ENCODE assay signal across 8 cellular contexts in the genomic region with DNA sequence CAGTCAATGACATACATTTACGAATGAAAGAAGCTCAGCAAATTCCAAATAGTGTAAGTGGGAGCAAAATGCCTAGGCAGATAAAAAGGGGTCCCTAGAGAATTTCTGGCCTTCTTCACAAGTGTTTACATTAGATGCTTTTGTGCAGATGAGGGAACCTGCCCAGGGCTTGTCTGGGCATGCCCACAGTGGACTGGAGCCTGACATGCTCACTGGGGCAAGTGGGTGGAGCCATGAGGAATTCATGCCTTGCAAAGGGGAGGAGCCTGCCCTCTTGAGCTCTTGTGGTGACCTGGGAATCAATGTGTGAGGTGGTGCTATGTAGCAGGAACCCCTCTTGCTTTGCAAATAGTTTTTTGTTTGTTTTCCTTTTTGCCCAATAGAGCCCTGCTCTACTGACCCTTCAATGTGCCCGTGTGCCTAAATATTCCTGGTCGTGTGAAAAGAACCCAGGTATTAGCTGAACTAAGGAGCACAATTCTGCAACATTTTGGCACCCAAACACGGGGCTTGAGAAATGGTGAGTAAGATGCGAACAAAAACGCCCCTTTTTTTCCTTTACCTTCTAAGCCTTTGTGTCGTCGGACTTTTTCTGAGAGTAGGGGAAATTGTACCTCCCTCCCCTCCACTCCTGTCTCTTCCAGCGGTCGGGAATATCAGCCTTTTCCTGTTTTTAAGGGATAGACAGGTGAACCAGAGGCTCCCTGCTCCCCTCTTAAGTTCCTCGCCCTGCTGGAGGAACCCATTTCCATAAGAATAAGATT.
A peak's percentile ranks its signal among the peaks of the same experiment; 100 is the strongest.
DNase-seq lines count a peak whose midpoint lies in the region; ATAC-seq lines count a peak whose summit lies in the region.

No MANE protein-coding gene starts in this region.

- intact Hi-C loops in left ventricle myocardium superior (cut with micrococcal nuclease) (no loop called here), right cardiac atrium (cut with DNase I) (no loop called here)

- no peak overlapping the region for H3K4me3 ChIP-seq in right cardiac atrium (ENCODE audit: low read length)

- no peak overlapping the region for H3K4me3 Mint-ChIP-seq in effector memory CD8-positive, alpha-beta T cell

- ATAC-seq in left ventricle myocardium superior (no peak), right cardiac atrium (no peak), HG02642 (IDR thresholded peaks at IDR 0.05; ENCODE audit: poor library complexity, unreplicated experiment) (peak; percentile 90)
- ATAC-seq in effector memory CD8-positive, alpha-beta T cell (replicated peaks), result no peak

- H3K27me3 Mint-ChIP-seq in effector memory CD8-positive, alpha-beta T cell, result no peaks in the 10 kb centered on the region

- 78% methylated on average over 11 of the region's 11 CpGs for WGBS in right cardiac atrium

- no peak overlapping the region for H3K27ac ChIP-seq in right cardiac atrium (ENCODE audit: low read length)

- H3K27me3 ChIP-seq in right cardiac atrium (ENCODE audit: control insufficient read depth, insufficient read depth), result no peaks in the 10 kb centered on the region

- no peaks in the 10 kb centered on the region for H3K36me3 Mint-ChIP-seq in effector memory CD8-positive, alpha-beta T cell (ENCODE audit: insufficient read depth)

- peak; percentile 15 for DNase-seq in left ventricle myocardium superior
- DNase-seq in right cardiac atrium, result no peak
- DNase-seq in NCI-H69 (lab: John Stamatoyannopoulos, UW), result peak; percentile 39
- peak; percentile 27 for DNase-seq in fibroblast of the conjunctiva (ENCODE audit: low read depth)
- DNase-seq in NCI-H2107 (lab: John Stamatoyannopoulos, UW), result no peak
- no peak for DNase-seq in effector memory CD8-positive, alpha-beta T cell
- no peak for DNase-seq in NCI-H1092 (lab: John Stamatoyannopoulos, UW)

- H3K4me1 Mint-ChIP-seq in effector memory CD8-positive, alpha-beta T cell (ENCODE audit: low read depth in 2 of 2), result no peaks in the 10 kb centered on the region

- H3K4me1 ChIP-seq in right cardiac atrium (ENCODE audit: control insufficient read depth, insufficient read depth, low read length), result no peaks in the 10 kb centered on the region

- peaks cover 3% of the 10 kb centered on the region for H3K9me3 ChIP-seq in right cardiac atrium (ENCODE audit: control insufficient read depth, low read length)

- peaks cover 3 to 5% of the 10 kb centered on the region in 2 donors for H3K9me3 Mint-ChIP-seq in effector memory CD8-positive, alpha-beta T cell

- H3K27ac Mint-ChIP-seq in effector memory CD8-positive, alpha-beta T cell, result no peak overlapping the region

Comparison
In these comparisons a context has a peak if more than half of its experiments do, and no peak if none do; other contexts are left out.
1. DNase-seq: peak in left ventricle myocardium superior (single experiment), NCI-H69 (single experiment) and fibroblast of the conjunctiva (single experiment); none in right cardiac atrium (0 of 3), NCI-H2107 (single experiment), effector memory CD8-positive, alpha-beta T cell (0 of 3) and NCI-H1092 (single experiment).